In the genomic region with DNA sequence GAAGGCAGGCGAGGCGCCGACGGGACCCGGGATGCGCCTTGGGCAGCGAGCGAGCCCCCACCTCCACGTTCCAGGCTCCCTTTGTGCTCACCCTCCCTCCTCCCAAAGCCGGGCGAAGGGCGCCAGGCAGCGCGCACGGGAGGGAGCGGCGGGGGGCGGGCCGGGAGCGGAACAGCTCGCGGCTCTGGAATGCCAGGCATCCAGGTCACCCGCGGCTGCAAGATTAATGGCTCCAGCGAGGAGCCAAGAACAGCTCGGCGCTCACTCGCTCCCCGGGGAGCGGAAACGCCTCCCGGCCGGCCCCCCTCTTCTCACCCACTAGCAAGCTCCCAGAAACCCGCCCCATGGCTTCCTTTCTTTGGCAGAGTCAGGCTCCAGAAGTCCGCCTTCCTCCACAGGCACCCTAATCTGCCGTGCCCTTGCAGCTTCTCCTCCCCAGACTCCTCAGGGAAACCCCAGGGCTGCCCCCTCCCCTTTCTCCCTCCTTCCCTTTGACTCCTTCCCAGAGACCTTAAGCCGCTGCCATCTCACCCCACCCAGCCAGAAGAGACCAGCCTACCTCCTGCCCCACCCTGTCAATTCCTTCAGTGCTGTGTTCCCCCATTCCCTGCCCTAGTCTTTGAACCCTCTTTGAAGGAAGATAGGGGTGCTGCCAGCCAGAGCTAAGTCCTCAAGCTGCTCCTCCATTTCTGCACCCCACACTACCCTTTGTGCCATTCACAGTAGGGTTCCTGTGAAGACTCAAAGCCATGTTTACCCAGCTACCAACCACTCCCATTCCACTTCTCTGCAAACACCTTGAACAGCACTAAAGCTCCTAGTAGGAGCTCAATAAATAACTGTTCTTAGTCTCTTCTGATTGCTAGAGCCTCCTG, we compare ENCODE assay signal across 9 cellular contexts. TPM values are rescaled to one million over a fixed set of nuclear protein-coding genes. Genes with fewer than 3 reads are reported as not detected.
A peak's percentile ranks its signal among the peaks of the same experiment; 100 is the strongest.
DNase-seq lines count a peak whose midpoint lies in the region; ATAC-seq, FAIRE-seq and TF ChIP-seq lines count a peak whose summit lies in the region.
"Had no signal": no experiment of that assay in that cellular context is flagged by ENCODE, and none has a peak within 500 bp of the region (broad histone marks: within the 10 kb centered on the region; RNA-seq: fewer than 3 reads in every experiment).

No MANE protein-coding gene starts in this region.

- peak in 1 of 4 donors; percentile 22 for TF ChIP-seq POLR2A in upper lobe of left lung (IDR thresholded peaks at IDR 0.05)

- H3K9ac ChIP-seq in mucosa of rectum (ENCODE audit: low read depth in 1 of 2, low read length in 2 of 2), result peak overlapping the region; percentile 24 to 51

- H3K4me3 ChIP-seq in mucosa of rectum (ENCODE audit: low read length in 2 of 2), result peak overlapping the region; percentile 50 to 53
- H3K4me3 ChIP-seq in upper lobe of left lung, result peak overlapping the region in 3 of 4 donors; percentile 14 to 40 (median 34)

- TF ChIP-seq EP300 in upper lobe of left lung (IDR thresholded peaks at IDR 0.05), result peak in 2 of 4 donors; percentile 23 to 48

- H3K27me3 ChIP-seq in mucosa of rectum (ENCODE audit: control insufficient read depth in 2 of 2, insufficient read depth in 2 of 2, low read length in 2 of 2) (peaks cover 0 to 2% of the 10 kb centered on the region in 2 donors), upper lobe of left lung (no peaks in the 10 kb centered on the region)

- H3K27me3 Mint-ChIP-seq in activated T-cell treated with anti-CD3 and anti-CD28 coated beads, Interleukin-2, amount 50 U/mL, for 72 hours (ENCODE audit: low read depth), result peaks cover 20% of the 10 kb centered on the region

- H3K27ac ChIP-seq in mucosa of rectum (ENCODE audit: low read depth in 2 of 2, low read length in 2 of 2) (peak overlapping the region; percentile 64 to 74), upper lobe of left lung (peak overlapping the region; percentile 81 to 99 (median 98))

- H3K27ac Mint-ChIP-seq in activated T-cell treated with anti-CD3 and anti-CD28 coated beads, Interleukin-2, amount 50 U/mL, for 72 hours, result no peak overlapping the region

- TF ChIP-seq CTCF in D721Med (IDR thresholded peaks at IDR 0.05; ENCODE audit: insufficient read depth, missing control alignments) (no peak), upper lobe of left lung (IDR thresholded peaks at IDR 0.05) (no peak)

- DNase-seq in D721Med (ENCODE audit: insufficient read length, low spot score) (peak; percentile 99), LoVo (ENCODE audit: low spot score) (peak; percentile 92), fibroblast of gingiva (ENCODE audit: low read depth) (peak; percentile 98), upper lobe of left lung (peak; percentile 94 to 95), NCI-H2029 treated with DMSO at 0.1 percent for 48 hours (lab: John Stamatoyannopoulos, UW) (no peak)
- peak in 1 of 2 donors; percentile 23 for DNase-seq in activated T-cell treated with anti-CD3 and anti-CD28 coated beads, Interleukin-2, amount 50 U/mL, for 72 hours

- H3K36me3 Mint-ChIP-seq in activated T-cell treated with anti-CD3 and anti-CD28 coated beads, Interleukin-2, amount 50 U/mL, for 72 hours (ENCODE audit: insufficient read depth in 2 of 2), result no peaks in the 10 kb centered on the region

- peaks cover 30 to 38% of the 10 kb centered on the region in 2 donors for H3K36me3 ChIP-seq in mucosa of rectum (ENCODE audit: control insufficient read depth in 2 of 2, insufficient read depth in 2 of 2, low read length in 2 of 2)
- peaks cover 51 to 90% (median 76%) of the 10 kb centered on the region in 4 donors for H3K36me3 ChIP-seq in upper lobe of left lung

- peaks cover 19% of the 10 kb centered on the region for H3K4me1 Mint-ChIP-seq in activated T-cell treated with anti-CD3 and anti-CD28 coated beads, Interleukin-2, amount 50 U/mL, for 72 hours (ENCODE audit: low read depth)

- WGBS in upper lobe of left lung, 2 donors, result 0 to 1% methylated on average over 12 to 35 of the region's 37 CpGs

- no peak for FAIRE-seq in D721Med (lab: Jason Lieb, UNC)

- no peaks in the 10 kb centered on the region for H3K9me3 ChIP-seq in mucosa of rectum (ENCODE audit: control insufficient read depth in 2 of 2, low read length in 2 of 2)
- H3K9me3 ChIP-seq in upper lobe of left lung, result no peaks in the 10 kb centered on the region

- H3K4me1 ChIP-seq in mucosa of rectum (ENCODE audit: control insufficient read depth in 2 of 2, insufficient read depth in 2 of 2, low read length in 2 of 2) (peaks cover 21 to 22% of the 10 kb centered on the region in 2 donors), upper lobe of left lung (peaks cover 94 to 100% (median 98%) of the 10 kb centered on the region in 4 donors)

- no peaks in the 10 kb centered on the region for H3K9me3 Mint-ChIP-seq in activated T-cell treated with anti-CD3 and anti-CD28 coated beads, Interleukin-2, amount 50 U/mL, for 72 hours

- peak in 1 of 2 donors; percentile 56 for ATAC-seq in activated T-cell treated with anti-CD3 and anti-CD28 coated beads, Interleukin-2, amount 50 U/mL, for 72 hours (replicated peaks in 1 of 2)
- ATAC-seq in upper lobe of left lung (ENCODE audit: low FRiP score in 2 of 2), result peak; percentile 89 to 94
- ATAC-seq in GM21529 (IDR thresholded peaks at IDR 0.05; ENCODE audit: unreplicated experiment), result no peak

- peak overlapping the region; percentile 61 to 75 for H3K4me3 Mint-ChIP-seq in activated T-cell treated with anti-CD3 and anti-CD28 coated beads, Interleukin-2, amount 50 U/mL, for 72 hours

RNA-seq across cellular contexts. Expression of gene AMOTL2, which starts 9.9 kb away (rescaled TPM):
- total RNA-seq in activated T-cell treated with anti-CD3 and anti-CD28 coated beads, Interleukin-2, amount 50 U/mL, for 72 hours, result under 1 TPM in 1 of 2 donors, not detected in 1; 0.07 TPM
- total RNA-seq in upper lobe of left lung, result 100 to 1,000 TPM in 5 of 6 donors, 10 to 100 TPM in 1; 73.3 to 179 (median 132) TPM
- total RNA-seq: T-helper 1 cell treated with Interleukin-12 subunit alpha and Interleukin-12 subunit beta and Interleukin-4 antibody, amounts not matched to agents 30 ng/mL and 1 ng/mL, for 36 hours had no signal

Comparison
In these comparisons a context has a peak if more than half of its experiments do, and no peak if none do; other contexts are left out.
1. RNA of gene AMOTL2, which starts 9.9 kb away (total RNA-seq): 73.3 to 179 TPM in upper lobe of left lung; 0.07 TPM in activated T-cell treated with anti-CD3 and anti-CD28 coated beads, Interleukin-2, amount 50 U/mL, for 72 hours; every median in the first group is over 10 times any median in the second.